Comparison of ENCODE assay signal across 1 cellular context in the genomic region with DNA sequence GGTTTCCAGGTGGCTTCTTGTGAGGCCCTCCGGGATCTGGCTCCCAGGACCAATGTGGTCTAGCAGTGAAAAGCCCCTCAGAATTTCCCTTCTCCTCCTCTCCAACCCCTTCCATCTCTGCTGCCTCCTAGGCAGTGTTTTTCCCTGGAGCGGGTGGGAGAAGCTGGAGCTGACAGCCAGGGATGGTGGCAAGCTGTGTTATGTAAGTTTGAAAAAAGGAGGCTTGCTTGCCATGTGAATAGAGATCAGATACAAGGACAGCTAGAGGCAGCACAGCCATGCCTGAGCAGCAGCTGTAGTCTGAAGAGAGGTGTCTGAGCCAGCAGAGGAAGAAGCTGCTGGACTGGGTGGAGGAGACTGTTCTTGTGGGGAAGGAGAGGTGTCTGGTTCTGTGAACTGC.
TF ChIP-seq lines count a peak whose summit lies in the region.

No MANE protein-coding gene starts in this region.

TF ChIP-seq in GM23338, 12 proteins besides CTCF, POLR2A, EP300 and RAD21 (continued from another document):
- TF ChIP-seq, protein P1, sequence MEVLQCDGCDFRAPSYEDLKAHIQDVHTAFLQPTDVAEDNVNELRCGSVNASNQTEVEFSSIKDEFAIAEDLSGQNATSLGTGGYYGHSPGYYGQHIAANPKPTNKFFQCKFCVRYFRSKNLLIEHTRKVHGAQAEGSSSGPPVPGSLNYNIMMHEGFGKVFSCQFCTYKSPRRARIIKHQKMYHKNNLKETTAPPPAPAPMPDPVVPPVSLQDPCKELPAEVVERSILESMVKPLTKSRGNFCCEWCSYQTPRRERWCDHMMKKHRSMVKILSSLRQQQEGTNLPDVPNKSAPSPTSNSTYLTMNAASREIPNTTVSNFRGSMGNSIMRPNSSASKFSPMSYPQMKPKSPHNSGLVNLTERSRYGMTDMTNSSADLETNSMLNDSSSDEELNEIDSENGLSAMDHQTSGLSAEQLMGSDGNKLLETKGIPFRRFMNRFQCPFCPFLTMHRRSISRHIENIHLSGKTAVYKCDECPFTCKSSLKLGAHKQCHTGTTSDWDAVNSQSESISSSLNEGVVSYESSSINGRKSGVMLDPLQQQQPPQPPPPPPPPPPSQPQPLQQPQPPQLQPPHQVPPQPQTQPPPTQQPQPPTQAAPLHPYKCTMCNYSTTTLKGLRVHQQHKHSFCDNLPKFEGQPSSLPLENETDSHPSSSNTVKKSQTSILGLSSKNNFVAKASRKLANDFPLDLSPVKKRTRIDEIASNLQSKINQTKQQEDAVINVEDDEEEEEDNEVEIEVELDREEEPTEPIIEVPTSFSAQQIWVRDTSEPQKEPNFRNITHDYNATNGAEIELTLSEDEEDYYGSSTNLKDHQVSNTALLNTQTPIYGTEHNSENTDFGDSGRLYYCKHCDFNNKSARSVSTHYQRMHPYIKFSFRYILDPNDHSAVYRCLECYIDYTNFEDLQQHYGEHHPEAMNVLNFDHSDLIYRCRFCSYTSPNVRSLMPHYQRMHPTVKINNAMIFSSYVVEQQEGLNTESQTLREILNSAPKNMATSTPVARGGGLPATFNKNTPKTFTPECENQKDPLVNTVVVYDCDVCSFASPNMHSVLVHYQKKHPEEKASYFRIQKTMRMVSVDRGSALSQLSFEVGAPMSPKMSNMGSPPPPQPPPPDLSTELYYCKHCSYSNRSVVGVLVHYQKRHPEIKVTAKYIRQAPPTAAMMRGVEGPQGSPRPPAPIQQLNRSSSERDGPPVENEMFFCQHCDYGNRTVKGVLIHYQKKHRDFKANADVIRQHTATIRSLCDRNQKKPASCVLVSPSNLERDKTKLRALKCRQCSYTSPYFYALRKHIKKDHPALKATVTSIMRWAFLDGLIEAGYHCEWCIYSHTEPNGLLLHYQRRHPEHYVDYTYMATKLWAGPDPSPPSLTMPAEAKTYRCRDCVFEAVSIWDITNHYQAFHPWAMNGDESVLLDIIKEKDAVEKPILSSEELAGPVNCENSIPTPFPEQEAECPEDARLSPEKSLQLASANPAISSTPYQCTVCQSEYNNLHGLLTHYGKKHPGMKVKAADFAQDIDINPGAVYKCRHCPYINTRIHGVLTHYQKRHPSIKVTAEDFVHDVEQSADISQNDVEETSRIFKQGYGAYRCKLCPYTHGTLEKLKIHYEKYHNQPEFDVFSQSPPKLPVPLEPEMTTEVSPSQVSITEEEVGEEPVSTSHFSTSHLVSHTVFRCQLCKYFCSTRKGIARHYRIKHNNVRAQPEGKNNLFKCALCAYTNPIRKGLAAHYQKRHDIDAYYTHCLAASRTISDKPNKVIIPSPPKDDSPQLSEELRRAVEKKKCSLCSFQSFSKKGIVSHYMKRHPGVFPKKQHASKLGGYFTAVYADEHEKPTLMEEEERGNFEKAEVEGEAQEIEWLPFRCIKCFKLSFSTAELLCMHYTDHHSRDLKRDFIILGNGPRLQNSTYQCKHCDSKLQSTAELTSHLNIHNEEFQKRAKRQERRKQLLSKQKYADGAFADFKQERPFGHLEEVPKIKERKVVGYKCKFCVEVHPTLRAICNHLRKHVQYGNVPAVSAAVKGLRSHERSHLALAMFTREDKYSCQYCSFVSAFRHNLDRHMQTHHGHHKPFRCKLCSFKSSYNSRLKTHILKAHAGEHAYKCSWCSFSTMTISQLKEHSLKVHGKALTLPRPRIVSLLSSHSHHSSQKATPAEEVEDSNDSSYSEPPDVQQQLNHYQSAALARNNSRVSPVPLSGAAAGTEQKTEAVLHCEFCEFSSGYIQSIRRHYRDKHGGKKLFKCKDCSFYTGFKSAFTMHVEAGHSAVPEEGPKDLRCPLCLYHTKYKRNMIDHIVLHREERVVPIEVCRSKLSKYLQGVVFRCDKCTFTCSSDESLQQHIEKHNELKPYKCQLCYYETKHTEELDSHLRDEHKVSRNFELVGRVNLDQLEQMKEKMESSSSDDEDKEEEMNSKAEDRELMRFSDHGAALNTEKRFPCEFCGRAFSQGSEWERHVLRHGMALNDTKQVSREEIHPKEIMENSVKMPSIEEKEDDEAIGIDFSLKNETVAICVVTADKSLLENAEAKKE (CRISPR knock-in tag; IDR thresholded peaks at IDR 0.05), result no peak
- TF ChIP-seq STAT1 (IDR thresholded peaks at IDR 0.05; ENCODE audit: unreplicated experiment) (no peak), JUNB (IDR thresholded peaks at IDR 0.05; ENCODE audit: unreplicated experiment) (no peak), EZH2 (IDR thresholded peaks at IDR 0.05; ENCODE audit: low read depth, unreplicated experiment) (no peak), EZH2phosphoT487 (IDR thresholded peaks at IDR 0.05; ENCODE audit: unreplicated experiment) (no peak), POLR2AphosphoS5 (IDR thresholded peaks at IDR 0.05; ENCODE audit: low read depth) (no peak)
- TF ChIP-seq, protein P2, sequence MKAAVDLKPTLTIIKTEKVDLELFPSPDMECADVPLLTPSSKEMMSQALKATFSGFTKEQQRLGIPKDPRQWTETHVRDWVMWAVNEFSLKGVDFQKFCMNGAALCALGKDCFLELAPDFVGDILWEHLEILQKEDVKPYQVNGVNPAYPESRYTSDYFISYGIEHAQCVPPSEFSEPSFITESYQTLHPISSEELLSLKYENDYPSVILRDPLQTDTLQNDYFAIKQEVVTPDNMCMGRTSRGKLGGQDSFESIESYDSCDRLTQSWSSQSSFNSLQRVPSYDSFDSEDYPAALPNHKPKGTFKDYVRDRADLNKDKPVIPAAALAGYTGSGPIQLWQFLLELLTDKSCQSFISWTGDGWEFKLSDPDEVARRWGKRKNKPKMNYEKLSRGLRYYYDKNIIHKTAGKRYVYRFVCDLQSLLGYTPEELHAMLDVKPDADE (IDR thresholded peaks at IDR 0.05), result no peak
- TF ChIP-seq, protein P3, sequence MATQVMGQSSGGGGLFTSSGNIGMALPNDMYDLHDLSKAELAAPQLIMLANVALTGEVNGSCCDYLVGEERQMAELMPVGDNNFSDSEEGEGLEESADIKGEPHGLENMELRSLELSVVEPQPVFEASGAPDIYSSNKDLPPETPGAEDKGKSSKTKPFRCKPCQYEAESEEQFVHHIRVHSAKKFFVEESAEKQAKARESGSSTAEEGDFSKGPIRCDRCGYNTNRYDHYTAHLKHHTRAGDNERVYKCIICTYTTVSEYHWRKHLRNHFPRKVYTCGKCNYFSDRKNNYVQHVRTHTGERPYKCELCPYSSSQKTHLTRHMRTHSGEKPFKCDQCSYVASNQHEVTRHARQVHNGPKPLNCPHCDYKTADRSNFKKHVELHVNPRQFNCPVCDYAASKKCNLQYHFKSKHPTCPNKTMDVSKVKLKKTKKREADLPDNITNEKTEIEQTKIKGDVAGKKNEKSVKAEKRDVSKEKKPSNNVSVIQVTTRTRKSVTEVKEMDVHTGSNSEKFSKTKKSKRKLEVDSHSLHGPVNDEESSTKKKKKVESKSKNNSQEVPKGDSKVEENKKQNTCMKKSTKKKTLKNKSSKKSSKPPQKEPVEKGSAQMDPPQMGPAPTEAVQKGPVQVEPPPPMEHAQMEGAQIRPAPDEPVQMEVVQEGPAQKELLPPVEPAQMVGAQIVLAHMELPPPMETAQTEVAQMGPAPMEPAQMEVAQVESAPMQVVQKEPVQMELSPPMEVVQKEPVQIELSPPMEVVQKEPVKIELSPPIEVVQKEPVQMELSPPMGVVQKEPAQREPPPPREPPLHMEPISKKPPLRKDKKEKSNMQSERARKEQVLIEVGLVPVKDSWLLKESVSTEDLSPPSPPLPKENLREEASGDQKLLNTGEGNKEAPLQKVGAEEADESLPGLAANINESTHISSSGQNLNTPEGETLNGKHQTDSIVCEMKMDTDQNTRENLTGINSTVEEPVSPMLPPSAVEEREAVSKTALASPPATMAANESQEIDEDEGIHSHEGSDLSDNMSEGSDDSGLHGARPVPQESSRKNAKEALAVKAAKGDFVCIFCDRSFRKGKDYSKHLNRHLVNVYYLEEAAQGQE (IDR thresholded peaks at IDR 0.05; ENCODE audit: unreplicated experiment), result no peak
